In the genomic region with DNA sequence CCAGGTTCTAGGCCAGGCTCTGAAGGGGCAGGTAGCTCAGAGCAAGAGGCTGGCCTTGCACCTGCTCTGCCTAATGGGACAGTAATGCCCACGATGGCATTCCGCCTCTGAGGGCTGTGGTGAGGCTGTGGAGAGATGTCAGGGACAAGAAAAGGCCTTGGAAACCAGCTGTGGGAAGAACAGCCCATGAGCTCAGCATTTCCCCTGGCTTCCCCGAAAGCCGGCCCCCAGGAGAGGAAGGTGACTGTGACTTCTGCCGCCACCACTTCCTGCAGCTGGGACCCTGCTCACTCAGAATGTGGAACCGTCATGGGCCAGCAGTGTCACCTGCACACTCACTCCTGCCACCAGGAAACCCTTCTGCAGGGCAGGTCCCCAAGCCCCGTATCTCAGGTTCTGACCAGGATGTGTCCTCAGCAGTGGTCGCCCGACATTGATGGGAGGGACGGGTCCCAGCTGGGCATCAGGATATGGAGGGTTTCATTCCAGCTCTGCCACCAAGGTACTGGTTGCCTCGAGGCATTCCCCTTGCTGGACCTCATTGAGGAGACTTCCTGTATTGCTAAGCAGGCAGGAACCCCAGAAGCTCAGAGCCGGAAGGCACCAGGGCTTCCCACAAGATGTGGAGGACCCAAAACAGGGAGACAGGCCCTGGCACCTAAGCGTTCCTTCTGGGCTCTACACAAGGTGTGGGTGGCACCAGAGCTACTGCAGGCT, we compare ENCODE assay signal across 8 cellular contexts. TPM values are rescaled to one million over a fixed set of nuclear protein-coding genes. Genes with fewer than 3 reads are reported as not detected.
A peak's percentile ranks its signal among the peaks of the same experiment; 100 is the strongest.
DNase-seq lines count a peak whose midpoint lies in the region; ATAC-seq and TF ChIP-seq lines count a peak whose summit lies in the region.

No MANE protein-coding gene starts in this region.

- peaks cover 0 to 2% (median 0%) of the 10 kb centered on the region in 7 donors for H3K9me3 Mint-ChIP-seq in CD4-positive, CD25-positive, alpha-beta regulatory T cell

- ATAC-seq in CD4-positive, CD25-positive, alpha-beta regulatory T cell (ENCODE audit: low read depth in 2 of 2), result peak; percentile 78 to 81
- ATAC-seq in GM21825 (IDR thresholded peaks at IDR 0.05; ENCODE audit: unreplicated experiment), result peak; percentile 29

- no peaks in the 10 kb centered on the region for H3K9me3 ChIP-seq in CD4-positive, CD25-positive, alpha-beta regulatory T cell (ENCODE audit: control insufficient read depth in 2 of 2, low read length in 2 of 2)

- H3K4me3 Mint-ChIP-seq in CD4-positive, CD25-positive, alpha-beta regulatory T cell, result peak overlapping the region; percentile 3 to 52 (median 20)

- H3K4me3 ChIP-seq in CD4-positive, CD25-positive, alpha-beta regulatory T cell (ENCODE audit: low read depth, low read length), result no peak overlapping the region
- H3K4me3 ChIP-seq in foreskin fibroblast (ENCODE audit: low read depth in 1 of 2, low read length in 2 of 2), result no peak overlapping the region

- peak in 2 of 3 donors; percentile 34 to 84 for DNase-seq in CD4-positive, CD25-positive, alpha-beta regulatory T cell
- DNase-seq in T-helper 1 cell (peak in 3 of 5 donors; percentile 14 to 92 (median 16)), OCI-M2 (lab: John Stamatoyannopoulos, UW; ENCODE audit: unreplicated experiment) (no peak), amniotic stem cell (lab: John Stamatoyannopoulos, UW) (no peak), foreskin fibroblast (no peak)
- peak; percentile 76 for DNase-seq in stimulated activated CD8-positive, alpha-beta memory T cell treated with anti-CD3 and anti-CD28 coated beads, Interleukin-12 subunit alpha, Interleukin-12 subunit beta, amount 100 ng/mL, for 24 hours (ENCODE audit: extremely low read depth)

- H3K27me3 ChIP-seq in CD4-positive, CD25-positive, alpha-beta regulatory T cell (ENCODE audit: control insufficient read depth, insufficient read depth, low read length), result no peaks in the 10 kb centered on the region

- H3K4me1 ChIP-seq in CD4-positive, CD25-positive, alpha-beta regulatory T cell (ENCODE audit: control insufficient read depth, insufficient read depth, low read length, poor library complexity, severe bottlenecking), result peaks cover 47% of the 10 kb centered on the region

- peaks cover 5 to 55% (median 39%) of the 10 kb centered on the region in 4 donors for H3K4me1 Mint-ChIP-seq in CD4-positive, CD25-positive, alpha-beta regulatory T cell

- peak overlapping the region; percentile 48 to 81 (median 65) for H3K27ac Mint-ChIP-seq in CD4-positive, CD25-positive, alpha-beta regulatory T cell

- TF ChIP-seq CTCF in foreskin fibroblast (IDR thresholded peaks at IDR 0.05; ENCODE audit: low read depth, low read length), result no peak

- H3K27ac ChIP-seq in CD4-positive, CD25-positive, alpha-beta regulatory T cell (ENCODE audit: insufficient read depth, low read length, poor library complexity, severe bottlenecking), result peak overlapping the region; percentile 47
- peak overlapping the region; percentile 49 for H3K27ac ChIP-seq in angular gyrus (ENCODE audit: low read depth, low read length)

- H3K36me3 Mint-ChIP-seq in CD4-positive, CD25-positive, alpha-beta regulatory T cell, result no peaks in the 10 kb centered on the region

- H3K36me3 ChIP-seq in CD4-positive, CD25-positive, alpha-beta regulatory T cell (ENCODE audit: control insufficient read depth, insufficient read depth, low read length), result no peaks in the 10 kb centered on the region

- no peaks in the 10 kb centered on the region for H3K27me3 Mint-ChIP-seq in CD4-positive, CD25-positive, alpha-beta regulatory T cell

RNA-seq across cellular contexts. Expression of gene SEMA7A, which starts 30.7 kb away (rescaled TPM):
- 5.0 TPM for total RNA-seq in CD4-positive, CD25-positive, alpha-beta regulatory T cell
- polyA plus RNA-seq in CD4-positive, CD25-positive, alpha-beta regulatory T cell, result under 1 TPM in 3 of 4 donors, not detected in 1; 0.09 to 0.39 (median 0.11) TPM

RNA-seq across cellular contexts. Expression of gene CYP11A1, which starts 35.6 kb away (rescaled TPM):
- not detected for total RNA-seq in CD4-positive, CD25-positive, alpha-beta regulatory T cell
- not detected for polyA plus RNA-seq in CD4-positive, CD25-positive, alpha-beta regulatory T cell

RNA-seq across cellular contexts. Expression of gene UBL7, which starts 57.9 kb away (rescaled TPM):
- total RNA-seq in CD4-positive, CD25-positive, alpha-beta regulatory T cell, result 30.9 TPM
- 100 to 1,000 TPM; 123 to 177 (median 144) TPM for polyA plus RNA-seq in CD4-positive, CD25-positive, alpha-beta regulatory T cell

Comparison
In these comparisons a context has a peak if more than half of its experiments do, and no peak if none do; other contexts are left out.
1. DNase-seq: peak in CD4-positive, CD25-positive, alpha-beta regulatory T cell (2 of 3), T-helper 1 cell (3 of 5) and stimulated activated CD8-positive, alpha-beta memory T cell treated with anti-CD3 and anti-CD28 coated beads, Interleukin-12 subunit alpha, Interleukin-12 subunit beta, amount 100 ng/mL, for 24 hours (single experiment); none in OCI-M2 (single experiment), amniotic stem cell (single experiment) and foreskin fibroblast (0 of 2).